23 cellular contexts compared by ENCODE assay signal in genomic region chr2:20507711-20508110, GRCh38.
"Had no signal": no experiment of that assay in that cellular context is flagged by ENCODE, and none has a peak within 500 bp of the region (broad histone marks: within the 10 kb centered on the region; RNA-seq: fewer than 3 reads in every experiment).

No MANE protein-coding gene starts in this region.

- H3K27ac Mint-ChIP-seq: activated CD4-positive, alpha-beta memory T cell treated with anti-CD3 and anti-CD28 coated beads, Interleukin-2, amount 10 ng/mL, durations not matched to agents 7 days and 5 days; activated CD4-positive, alpha-beta T cell treated with anti-CD3 and anti-CD28 coated beads, Interleukin-2, amount 10 ng/mL, durations not matched to agents 7 days and 5 days; activated naive CD4-positive, alpha-beta T cell treated with anti-CD3 and anti-CD28 coated beads, Interleukin-2, amount 10 ng/mL, durations not matched to agents 7 days and 5 days; activated naive CD8-positive, alpha-beta T cell treated with anti-CD3 and anti-CD28 coated beads, Interleukin-2, amount 10 ng/mL, durations not matched to agents 7 days and 5 days; WTC11 had no signal

- H3K27me3 ChIP-seq: gastroesophageal sphincter, testis, transverse colon, uterus had no signal

- H3K36me3 Mint-ChIP-seq: activated naive CD4-positive, alpha-beta T cell treated with anti-CD3 and anti-CD28 coated beads, Interleukin-2, amount 10 ng/mL, durations not matched to agents 7 days and 5 days; activated naive CD8-positive, alpha-beta T cell treated with anti-CD3 and anti-CD28 coated beads, Interleukin-2, amount 10 ng/mL, durations not matched to agents 7 days and 5 days; natural killer cell treated with Interleukin-12 subunit alpha and Interleukin-12 subunit beta and Interleukin-15 and Interleukin-18, amount 100 ng/mL, for 72 hours; WTC11 had no signal

- ATAC-seq: gastroesophageal sphincter, left cardiac atrium, mucosa of descending colon, WTC11 had no signal

- FAIRE-seq: endothelial cell of umbilical vein, keratinocyte had no signal

- H3K9me3 Mint-ChIP-seq: activated CD4-positive, alpha-beta memory T cell treated with anti-CD3 and anti-CD28 coated beads, Interleukin-2, amount 10 ng/mL, durations not matched to agents 7 days and 5 days; activated CD4-positive, alpha-beta T cell treated with anti-CD3 and anti-CD28 coated beads, Interleukin-2, amount 10 ng/mL, durations not matched to agents 7 days and 5 days; activated naive CD4-positive, alpha-beta T cell treated with anti-CD3 and anti-CD28 coated beads, Interleukin-2, amount 10 ng/mL, durations not matched to agents 7 days and 5 days; activated naive CD8-positive, alpha-beta T cell treated with anti-CD3 and anti-CD28 coated beads, Interleukin-2, amount 10 ng/mL, durations not matched to agents 7 days and 5 days; activated T-cell treated with anti-CD3 and anti-CD28 coated beads, Interleukin-2, amount 50 U/mL, for 24 hours; natural killer cell treated with Interleukin-12 subunit alpha and Interleukin-12 subunit beta and Interleukin-15 and Interleukin-18, amount 100 ng/mL, for 72 hours; WTC11 had no signal

- H3K36me3 ChIP-seq: gastroesophageal sphincter, transverse colon, uterus had no signal

- H3K9me3 ChIP-seq: gastroesophageal sphincter, mucosa of descending colon, testis, transverse colon, uterus had no signal

- H3K4me3 Mint-ChIP-seq: activated CD4-positive, alpha-beta memory T cell treated with anti-CD3 and anti-CD28 coated beads, Interleukin-2, amount 10 ng/mL, durations not matched to agents 7 days and 5 days; activated CD4-positive, alpha-beta T cell treated with anti-CD3 and anti-CD28 coated beads, Interleukin-2, amount 10 ng/mL, durations not matched to agents 7 days and 5 days; activated naive CD4-positive, alpha-beta T cell treated with anti-CD3 and anti-CD28 coated beads, Interleukin-2, amount 10 ng/mL, durations not matched to agents 7 days and 5 days; activated naive CD8-positive, alpha-beta T cell treated with anti-CD3 and anti-CD28 coated beads, Interleukin-2, amount 10 ng/mL, durations not matched to agents 7 days and 5 days; activated T-cell treated with anti-CD3 and anti-CD28 coated beads, Interleukin-2, amount 50 U/mL, for 24 hours; WTC11 had no signal

- H3K4me3 ChIP-seq: gastroesophageal sphincter, mucosa of descending colon, testis, transverse colon, uterus had no signal

- H3K4me1 ChIP-seq: transverse colon, uterus had no signal

- H3K4me1 Mint-ChIP-seq: activated CD4-positive, alpha-beta T cell treated with anti-CD3 and anti-CD28 coated beads, Interleukin-2, amount 10 ng/mL, durations not matched to agents 7 days and 5 days; activated naive CD4-positive, alpha-beta T cell treated with anti-CD3 and anti-CD28 coated beads, Interleukin-2, amount 10 ng/mL, durations not matched to agents 7 days and 5 days had no signal

- H3K27ac ChIP-seq: gastroesophageal sphincter, testis, uterus had no signal

- DNase-seq: activated CD4-positive, alpha-beta T cell treated with anti-CD3 and anti-CD28 coated beads for 1 hour; activated CD4-positive, alpha-beta T cell treated with anti-CD3 and anti-CD28 coated beads, Interleukin-2, amount 10 ng/mL, durations not matched to agents 7 days and 5 days; activated CD8-positive, alpha-beta memory T cell treated with anti-CD3 and anti-CD28 coated beads, Interleukin-2, amount 50 U/mL, for 48 hours; activated gamma-delta T cell; activated naive CD4-positive, alpha-beta T cell treated with anti-CD3 and anti-CD28 coated beads, Interleukin-2, amount 10 ng/mL, durations not matched to agents 7 days and 5 days; activated naive CD8-positive, alpha-beta T cell treated with anti-CD3 and anti-CD28 coated beads, Interleukin-2, amount 10 ng/mL, durations not matched to agents 7 days and 5 days; activated T-cell treated with anti-CD3 and anti-CD28 coated beads, Interleukin-2, amount 50 U/mL, for 24 hours; amniotic stem cell; caudate nucleus; cortex of kidney; hippocampal formation; left cardiac atrium; left ventricle myocardium superior; mucosa of descending colon; testis; transverse colon; uterus had no signal
